In the genomic region with DNA sequence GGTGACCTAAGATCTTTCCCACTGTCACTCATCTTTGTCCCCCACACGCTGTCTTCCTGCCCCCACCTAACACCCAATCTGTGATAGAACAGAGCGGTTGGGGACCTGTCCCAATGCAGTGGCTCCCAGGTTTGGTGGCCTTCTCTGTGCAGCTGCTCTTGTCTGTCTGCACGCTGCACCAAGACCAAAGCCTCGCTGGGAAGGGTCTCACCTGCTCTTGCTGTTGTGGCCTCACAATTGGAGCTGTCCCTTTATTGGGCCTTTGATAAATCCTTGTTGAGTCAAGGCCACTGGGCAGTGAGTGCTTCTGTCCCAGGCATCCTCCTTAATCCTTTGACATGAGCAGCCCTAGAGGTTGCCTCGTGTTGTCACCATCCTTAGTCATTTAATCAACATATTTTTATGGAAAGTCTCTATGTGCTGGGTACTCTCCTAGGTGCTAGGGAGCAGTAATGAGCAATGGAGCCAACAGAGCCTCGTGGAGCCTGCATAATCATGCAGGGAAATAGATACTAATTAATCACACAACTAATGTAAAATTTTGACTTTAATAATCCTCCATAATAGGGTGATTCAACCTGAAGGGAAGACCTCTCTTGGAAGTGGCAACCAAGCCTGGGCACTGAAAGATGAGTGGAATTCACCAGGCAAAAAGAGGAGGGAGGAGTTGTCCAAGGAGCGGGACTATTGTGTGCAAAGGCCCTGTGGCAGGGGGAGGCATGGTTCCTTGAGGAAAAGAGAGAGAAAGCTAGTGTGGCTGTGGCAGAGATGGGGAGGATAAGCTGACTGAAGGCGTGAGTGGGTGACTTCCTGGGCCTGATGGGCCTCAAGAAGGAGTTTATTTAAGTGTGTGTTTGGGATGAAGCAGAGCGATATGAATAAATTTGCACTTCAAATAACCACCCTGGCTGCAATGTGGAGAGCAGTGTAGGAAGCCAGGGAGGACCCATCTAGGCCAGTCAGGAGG, we compare ENCODE assay signal across 21 cellular contexts. TPM values are rescaled to one million over a fixed set of nuclear protein-coding genes. Genes with fewer than 3 reads are reported as not detected.
DNase-seq lines count a peak whose midpoint lies in the region; ATAC-seq, FAIRE-seq and TF ChIP-seq lines count a peak whose summit lies in the region.
"Had no signal": no experiment of that assay in that cellular context is flagged by ENCODE, and none has a peak within 500 bp of the region (broad histone marks: within the 10 kb centered on the region; RNA-seq: fewer than 3 reads in every experiment).

No MANE protein-coding gene starts in this region.

- no peak overlapping the region for H3K23ac ChIP-seq in H1 (ENCODE audit: insufficient read length)

- H3K27ac Mint-ChIP-seq in activated naive CD4-positive, alpha-beta T cell treated with anti-CD3 and anti-CD28 coated beads, Interleukin-2, amount 50 U/mL, for 72 hours, result peak overlapping the region; percentile 10 to 81
- H3K27ac Mint-ChIP-seq in activated naive CD4-positive, alpha-beta T cell treated with anti-CD3 and anti-CD28 coated beads, Interleukin-2, amount 10 ng/mL, durations not matched to agents 7 days and 5 days, result no peak overlapping the region

- H3K4me2 ChIP-seq in H1 (ENCODE audit: insufficient read depth in 1 of 2, low read depth in 2 of 2, low read length in 2 of 2), result no peak overlapping the region

- no peak for TF ChIP-seq POLR2A in H1 (IDR thresholded peaks at IDR 0.05; ENCODE audit: control extremely low read depth in 1 of 2, low read depth in 2 of 2, low read length in 2 of 2)

- no peak overlapping the region for H2BK5ac ChIP-seq in H1 (ENCODE audit: low read depth, low read length)

- no peak overlapping the region for H3K4me3 Mint-ChIP-seq in activated naive CD4-positive, alpha-beta T cell treated with anti-CD3 and anti-CD28 coated beads, Interleukin-2, amount 10 ng/mL, durations not matched to agents 7 days and 5 days
- H3K4me3 Mint-ChIP-seq: IgD-negative memory B cell had no signal

- TF ChIP-seq CTCF in H1 (IDR thresholded peaks at IDR 0.05; ENCODE audit: control extremely low read depth in 1 of 3, insufficient read depth in 1 of 3, low read depth in 1 of 3, low read length in 3 of 3) (no peak), upper lobe of right lung (IDR thresholded peaks at IDR 0.05) (no peak)

- H4K5ac ChIP-seq in H1 (ENCODE audit: insufficient read length, low read depth, low read length), result no peak overlapping the region

- no peak for TF ChIP-seq EP300 in H1 (IDR thresholded peaks at IDR 0.05; ENCODE audit: borderline replicate concordance in 1 of 2, low read depth in 2 of 2, low read length in 2 of 2)

- H2AFZ ChIP-seq in H1 (ENCODE audit: low read length), result no peak overlapping the region

- CTCF ChIA-PET in activated naive CD4-positive, alpha-beta T cell treated with anti-CD3 and anti-CD28 coated beads, Interleukin-2, amount 10 ng/mL, durations not matched to agents 7 days and 5 days (lab: Charles Lee), result interaction anchor here (0.6 to 4.4 kb wide), 3 partner anchors 32 to 55 kb away, joined by 3 to 19 read pairs (median 10); no protein-coding TSS in a partner anchor
- CTCF ChIA-PET in H1 (lab: Charles Lee; ENCODE audit: partially characterized antibody), result interaction anchor here (0.8 to 2.5 kb wide), 4 partner anchors 15 to 118 kb away, joined by 3 to 8 read pairs (median 4); no protein-coding TSS in a partner anchor

- H3K9me3 Mint-ChIP-seq in activated naive CD4-positive, alpha-beta T cell treated with anti-CD3 and anti-CD28 coated beads, Interleukin-2, amount 50 U/mL, for 72 hours, result no peaks in the 10 kb centered on the region
- peaks cover 3% of the 10 kb centered on the region for H3K9me3 Mint-ChIP-seq in activated naive CD4-positive, alpha-beta T cell treated with anti-CD3 and anti-CD28 coated beads, Interleukin-2, amount 10 ng/mL, durations not matched to agents 7 days and 5 days

- POLR2A ChIA-PET in H1 (lab: Charles Lee; ENCODE audit: partially characterized antibody), result interaction anchor here (0.6 to 1.0 kb wide), 2 partner anchors 16 to 128 kb away, joined by 3 read pairs; no protein-coding TSS in a partner anchor

- H4K91ac ChIP-seq in H1 (replicated peaks; ENCODE audit: insufficient read length, low read length), result no peak overlapping the region

- H3K14ac ChIP-seq in H1 (ENCODE audit: insufficient read length), result no peak overlapping the region

- H3K79me2 ChIP-seq in H1 (ENCODE audit: control insufficient read depth in 1 of 2, insufficient read depth in 2 of 2, low read length in 2 of 2), result no peaks in the 10 kb centered on the region

- H3K9ac ChIP-seq in H1 (replicated peaks in 1 of 4; ENCODE audit: extremely low read depth in 1 of 4, low read depth in 3 of 4, low read length in 3 of 4), result no peak overlapping the region

- peaks cover 49% of the 10 kb centered on the region for H3K4me1 ChIP-seq in SJCRH30
- H3K4me1 ChIP-seq in H1 (replicated peaks in 1 of 4; ENCODE audit: control insufficient read depth in 3 of 4, insufficient read depth in 4 of 4, low read length in 3 of 4), result peaks cover 1 to 10% (median 4%) of the 10 kb centered on the region in 4 experiments; a peak in 5 of 7 replicates
- peaks cover 10% of the 10 kb centered on the region for H3K4me1 ChIP-seq in upper lobe of right lung

- peaks cover 58% of the 10 kb centered on the region for H3K27me3 Mint-ChIP-seq in activated naive CD4-positive, alpha-beta T cell treated with anti-CD3 and anti-CD28 coated beads, Interleukin-2, amount 10 ng/mL, durations not matched to agents 7 days and 5 days

- H3K36me3 ChIP-seq in SJCRH30 (peaks cover 14% of the 10 kb centered on the region), H1 (ENCODE audit: control insufficient read depth in 2 of 4, insufficient read depth in 4 of 4, low read length in 3 of 4) (no peaks in the 10 kb centered on the region), upper lobe of right lung (no peaks in the 10 kb centered on the region)
- H3K36me3 ChIP-seq: cardiac muscle cell, esophagus squamous epithelium, left ventricle myocardium inferior, right atrium auricular region had no signal

- H3K36me3 Mint-ChIP-seq in activated naive CD4-positive, alpha-beta T cell treated with anti-CD3 and anti-CD28 coated beads, Interleukin-2, amount 50 U/mL, for 72 hours, result peaks cover 27 to 35% of the 10 kb centered on the region in 2 donors
- peaks cover 44% of the 10 kb centered on the region for H3K36me3 Mint-ChIP-seq in activated naive CD4-positive, alpha-beta T cell treated with anti-CD3 and anti-CD28 coated beads, Interleukin-2, amount 10 ng/mL, durations not matched to agents 7 days and 5 days

- H3K23me2 ChIP-seq in H1 (ENCODE audit: low read depth, low read length), result no peaks in the 10 kb centered on the region

- intact Hi-C loops in upper lobe of right lung (cut with DNase I), result no loop called here

- H3K4ac ChIP-seq in H1 (replicated peaks; ENCODE audit: insufficient read length, low read depth, low read length), result no peak overlapping the region

- H3K56ac ChIP-seq in H1 (replicated peaks; ENCODE audit: insufficient read length, low read depth, low read length), result no peak overlapping the region

- H3K27me3 ChIP-seq in SJCRH30 (no peaks in the 10 kb centered on the region), H1 (replicated peaks in 1 of 4; ENCODE audit: control insufficient read depth in 3 of 4, extremely low read depth in 1 of 4, insufficient read depth in 3 of 4, low read length in 3 of 4) (no peaks in the 10 kb centered on the region), upper lobe of right lung (no peaks in the 10 kb centered on the region)
- H3K27me3 ChIP-seq: cardiac muscle cell, esophagus squamous epithelium, right atrium auricular region had no signal

- H3K9me3 ChIP-seq in SJCRH30 (replicated peaks) (no peaks in the 10 kb centered on the region), H1 (ENCODE audit: insufficient read depth in 2 of 2, low read depth in 1 of 2, low read length in 1 of 2) (0 out of 4 replicates have a peak, but pooled peaks cover 0 to 3% of the 10 kb centered on the region in 2 experiments), upper lobe of right lung (no peaks in the 10 kb centered on the region)
- H3K9me3 ChIP-seq: esophagus squamous epithelium, left ventricle myocardium inferior, right atrium auricular region had no signal

- 0 out of 2 replicates have a peak overlapping the region, but pooled peaks have one; percentile 2 for H2AK5ac ChIP-seq in H1 (ENCODE audit: low read depth, low read length)

- no peak for TF ChIP-seq RAD21 in H1 (IDR thresholded peaks at IDR 0.05 in 1 of 2, conservative IDR thresholded peaks at IDR 0.05 in 1 of 2; ENCODE audit: low read depth in 2 of 2, low read length in 2 of 2)

- peaks cover 83% of the 10 kb centered on the region for H3K4me1 Mint-ChIP-seq in activated naive CD4-positive, alpha-beta T cell treated with anti-CD3 and anti-CD28 coated beads, Interleukin-2, amount 10 ng/mL, durations not matched to agents 7 days and 5 days

- no peaks in the 10 kb centered on the region for H4K20me1 ChIP-seq in H1 (replicated peaks in 1 of 2; ENCODE audit: control insufficient read depth in 1 of 2, insufficient read depth in 2 of 2, low read length in 2 of 2)

- H3K18ac ChIP-seq in H1 (ENCODE audit: extremely low read depth, low read length), result no peak overlapping the region

- no peak overlapping the region for H2BK12ac ChIP-seq in H1 (ENCODE audit: low read depth, low read length)

- H2BK15ac ChIP-seq in H1 (ENCODE audit: low read length), result no peak overlapping the region

- WGBS in H1 (ENCODE audit: extremely low coverage in 1 of 2, insufficient coverage in 1 of 2, insufficient read length in 1 of 2, insufficient replicate concordance in 2 of 2, low coverage in 1 of 2, low lambda C conversion rate in 2 of 2, missing lambda C conversion rate in 1 of 2), 2 experiments, result 85% methylated on average over 9 of the region's 9 CpGs; no CpG with 5 or more reads in 1 of the 2 experiments

- H3K27ac ChIP-seq in SJCRH30, result no peak overlapping the region
- no peak overlapping the region for H3K27ac ChIP-seq in H1 (ENCODE audit: low read depth, low read length)
- no peak overlapping the region for H3K27ac ChIP-seq in upper lobe of right lung
- H3K27ac ChIP-seq: cardiac muscle cell, esophagus squamous epithelium, left ventricle myocardium inferior, right atrium auricular region had no signal

- no peak for DNase-seq in activated naive CD4-positive, alpha-beta T cell treated with anti-CD3 and anti-CD28 coated beads, Interleukin-2, amount 50 U/mL, for 72 hours (ENCODE audit: low spot score in 2 of 2)
- DNase-seq in activated naive CD4-positive, alpha-beta T cell treated with anti-CD3 and anti-CD28 coated beads, Interleukin-2, amount 10 ng/mL, durations not matched to agents 7 days and 5 days, result no peak
- DNase-seq in SJCRH30 (peak; percentile 40 to 71), H1 (ENCODE audit: low read depth in 1 of 2, low spot score in 2 of 2) (no peak), upper lobe of right lung (peak; percentile 19), NCI-H510A (lab: John Stamatoyannopoulos, UW) (no peak)
- DNase-seq in stimulated activated CD8-positive, alpha-beta memory T cell treated with anti-CD3 and anti-CD28 coated beads, Interleukin-4, amount 100 ng/mL, for 48 hours, result no peak
- DNase-seq: amniotic stem cell, esophagus squamous epithelium, glutamatergic neuron, left ventricle myocardium inferior, MV-4-11, NCI-H1930, nucleus accumbens, SIG-M5, T1000 had no signal

- no peak overlapping the region for H2BK120ac ChIP-seq in H1 (replicated peaks; ENCODE audit: low read depth, low read length)

- no peak overlapping the region for H2BK20ac ChIP-seq in H1 (ENCODE audit: low read length)

- H4K8ac ChIP-seq in H1 (ENCODE audit: extremely low read depth, insufficient read depth, low read length), result no peak overlapping the region

- H3K4me3 ChIP-seq in SJCRH30 (no peak overlapping the region), H1 (ENCODE audit: extremely low read depth in 1 of 4, insufficient read depth in 2 of 4, low read depth in 3 of 4, low read length in 4 of 4) (no peak overlapping the region), upper lobe of right lung (no peak overlapping the region)
- H3K4me3 ChIP-seq: cardiac muscle cell, esophagus squamous epithelium, left ventricle myocardium inferior, right atrium auricular region had no signal

- no peak for ATAC-seq in activated naive CD4-positive, alpha-beta T cell treated with anti-CD3 and anti-CD28 coated beads, Interleukin-2, amount 50 U/mL, for 72 hours
- ATAC-seq in upper lobe of right lung (no peak), HG03565 (IDR thresholded peaks at IDR 0.05; ENCODE audit: unreplicated experiment) (no peak)

- no peak for FAIRE-seq in H1 (lab: Jason Lieb, UNC)
- FAIRE-seq: urothelium cell line had no signal

- no peaks in the 10 kb centered on the region; the same call in 1 of the 2 replicates for H3K79me1 ChIP-seq in H1 (ENCODE audit: low read depth, low read length)

RNA-seq across cellular contexts. Expression of a gene that starts 57.7 kb away (rescaled TPM):
- 10 to 100 TPM in 1 of 2 donors, 1 to 10 TPM in 1; 8.8 to 15.3 TPM for total RNA-seq in activated naive CD4-positive, alpha-beta T cell treated with anti-CD3 and anti-CD28 coated beads, Interleukin-2, amount 50 U/mL, for 72 hours
- 73.9 and 74.6 TPM in 2 replicates for total RNA-seq in SJCRH30 (2014; rRNA removed; shearing (Covaris generic))
- 7.7 and 7.8 TPM in 2 replicates for total RNA-seq in H1 (2021; fragmentation: NEBNext Ultra II Directional; extraction: Animal tissue kit (Norgen Biotek cat#: 25700))
- polyA plus RNA-seq in H1 (2011; rRNA removed), result 14.4 and 15.2 TPM in 2 replicates
- polyA plus RNA-seq in H1 (2011; cell fraction: cytosol; rRNA removed), result 8.9 TPM
- polyA plus RNA-seq in H1 (2011; cell fraction: nucleus; rRNA removed), result 14.7 TPM
- polyA plus RNA-seq in H1 (2012, experiment 1 of 2), result 8.3 to 9.9 TPM (median 8.7 TPM) in 4 replicates
- polyA plus RNA-seq in H1 (2012, experiment 2 of 2), result 6.4 TPM
- polyA plus RNA-seq in H1 (2013, experiment 1 of 2), result 5.7 TPM
- 7.0 TPM for polyA plus RNA-seq in H1 (2013, experiment 2 of 2)
- polyA minus RNA-seq in H1 (2011; rRNA and poly(A)+ RNA removed), result 7.1 and 9.0 TPM in 2 replicates
- 4.8 TPM for polyA minus RNA-seq in H1 (2011; cell fraction: cytosol; rRNA and poly(A)+ RNA removed)
- 6.1 TPM for polyA minus RNA-seq in H1 (2011; cell fraction: nucleus; rRNA and poly(A)+ RNA removed)
- 19.7 TPM for total RNA-seq in upper lobe of right lung

Comparison
In these comparisons a context has a peak if more than half of its experiments do, and no peak if none do; other contexts are left out.
1. DNase-seq: peak in SJCRH30 (2 of 2) and upper lobe of right lung (single experiment); none in activated naive CD4-positive, alpha-beta T cell treated with anti-CD3 and anti-CD28 coated beads, Interleukin-2, amount 50 U/mL, for 72 hours (0 of 2), activated naive CD4-positive, alpha-beta T cell treated with anti-CD3 and anti-CD28 coated beads, Interleukin-2, amount 10 ng/mL, durations not matched to agents 7 days and 5 days (single experiment), H1 (0 of 2), NCI-H510A (single experiment) and stimulated activated CD8-positive, alpha-beta memory T cell treated with anti-CD3 and anti-CD28 coated beads, Interleukin-4, amount 100 ng/mL, for 48 hours (single experiment).